Comparison of ENCODE assay signal across 30 cellular contexts in genomic region chr2:38948995-38949394, GRCh38. TPM values are rescaled to one million over a fixed set of nuclear protein-coding genes. Genes with fewer than 3 reads are reported as not detected.
"Had no signal": no experiment of that assay in that cellular context is flagged by ENCODE, and none has a peak within 500 bp of the region (broad histone marks: within the 10 kb centered on the region; RNA-seq: fewer than 3 reads in every experiment).

No MANE protein-coding gene starts in this region.

- ATAC-seq: activated CD8-positive, alpha-beta T cell treated with anti-CD3 and anti-CD28 coated beads, Interleukin-2, amount 10 ng/mL, durations not matched to agents 7 days and 5 days; activated naive CD4-positive, alpha-beta T cell treated with anti-CD3 and anti-CD28 coated beads, Interleukin-2, amount 50 U/mL, for 72 hours; activated naive CD8-positive, alpha-beta T cell treated with anti-CD3 and anti-CD28 coated beads, Interleukin-2, amount 50 U/mL, for 24 hours; body of pancreas; PC-3; T-helper 17 cell; WTC11 had no signal

- H3K4me3 ChIP-seq: ascending aorta, body of pancreas, MG63, SJSA1 had no signal

- H3K27me3 ChIP-seq: ascending aorta, body of pancreas, MG63, SJSA1 had no signal

- FAIRE-seq: bronchial epithelial cell, RCC 7860 had no signal

- H3K9me3 Mint-ChIP-seq: activated naive CD4-positive, alpha-beta T cell treated with anti-CD3 and anti-CD28 coated beads, Interleukin-2, amount 50 U/mL, for 72 hours; activated naive CD8-positive, alpha-beta T cell treated with anti-CD3 and anti-CD28 coated beads, Interleukin-2, amount 50 U/mL, for 24 hours; WTC11 had no signal

- H3K36me3 ChIP-seq: ascending aorta, MG63, SJSA1 had no signal

- H3K4me3 Mint-ChIP-seq: activated CD8-positive, alpha-beta T cell treated with anti-CD3 and anti-CD28 coated beads, Interleukin-2, amount 10 ng/mL, durations not matched to agents 7 days and 5 days; activated naive CD8-positive, alpha-beta T cell treated with anti-CD3 and anti-CD28 coated beads, Interleukin-2, amount 50 U/mL, for 24 hours; T-helper 17 cell; WTC11 had no signal

- H3K9me3 ChIP-seq: ascending aorta, body of pancreas, MG63, SJSA1 had no signal

- H3K27ac Mint-ChIP-seq: activated CD8-positive, alpha-beta T cell treated with anti-CD3 and anti-CD28 coated beads, Interleukin-2, amount 10 ng/mL, durations not matched to agents 7 days and 5 days; activated naive CD8-positive, alpha-beta T cell treated with anti-CD3 and anti-CD28 coated beads, Interleukin-2, amount 50 U/mL, for 24 hours; T-helper 17 cell; WTC11 had no signal

- DNase-seq: activated CD4-positive, alpha-beta T cell treated with anti-CD3 and anti-CD28 coated beads for 48 hours; activated CD4-positive, alpha-beta T cell treated with anti-CD3 and anti-CD28 coated beads, Interleukin-2, amount 50 U/mL, for 4 hours; activated CD4-positive, CD25-positive, alpha-beta regulatory T cell treated with anti-CD3 and anti-CD28 coated beads, Interleukin-2, amount 50 U/mL, for 72 hours; activated CD8-positive, alpha-beta memory T cell treated with anti-CD3 and anti-CD28 coated beads, Interleukin-2, amount 50 U/mL, for 48 hours; activated CD8-positive, alpha-beta T cell treated with anti-CD3 and anti-CD28 coated beads, Interleukin-2, amount 10 ng/mL, durations not matched to agents 7 days and 5 days; activated effector memory CD4-positive, alpha-beta T cell treated with anti-CD3 and anti-CD28 coated beads, Interleukin-2, amount 50 U/mL, for 16 hours; activated naive CD4-positive, alpha-beta T cell treated with Interleukin-2 at 50 U/mL for 16 hours; activated naive CD8-positive, alpha-beta T cell treated with anti-CD3 and anti-CD28 coated beads, Interleukin-2, amount 50 U/mL, for 24 hours; activated T-cell treated with anti-CD3 and anti-CD28 coated beads, Interleukin-2, amount 50 U/mL, for 1 hour; amniotic stem cell; body of pancreas; MG63; NCI-H1092 treated with DMSO at 0.1 percent for 48 hours; NCI-H1417 treated with DMSO at 0.1 percent for 48 hours; NCI-H1694; NCI-H2029; NCI-H2107; NCI-H345; NCI-H510A; NCI-H526 treated with DMSO at 0.1 percent for 48 hours; PC-3; SHP77; T-helper 17 cell; T-helper 9 cell had no signal

- H3K27me3 Mint-ChIP-seq: activated naive CD8-positive, alpha-beta T cell treated with anti-CD3 and anti-CD28 coated beads, Interleukin-2, amount 50 U/mL, for 24 hours had no signal

- H3K36me3 Mint-ChIP-seq: activated naive CD4-positive, alpha-beta T cell treated with anti-CD3 and anti-CD28 coated beads, Interleukin-2, amount 50 U/mL, for 72 hours; WTC11 had no signal

- H3K4me1 ChIP-seq: ascending aorta, body of pancreas had no signal

- H3K27ac ChIP-seq: ascending aorta, body of pancreas, SJSA1 had no signal

RNA-seq across cellular contexts. Expression of gene ARHGEF33, which starts 59.3 kb away (rescaled TPM):
- total RNA-seq: SJSA1, T-helper 17 cell had no signal
